Comparison of ENCODE assay signal across 22 cellular contexts in the genomic region with DNA sequence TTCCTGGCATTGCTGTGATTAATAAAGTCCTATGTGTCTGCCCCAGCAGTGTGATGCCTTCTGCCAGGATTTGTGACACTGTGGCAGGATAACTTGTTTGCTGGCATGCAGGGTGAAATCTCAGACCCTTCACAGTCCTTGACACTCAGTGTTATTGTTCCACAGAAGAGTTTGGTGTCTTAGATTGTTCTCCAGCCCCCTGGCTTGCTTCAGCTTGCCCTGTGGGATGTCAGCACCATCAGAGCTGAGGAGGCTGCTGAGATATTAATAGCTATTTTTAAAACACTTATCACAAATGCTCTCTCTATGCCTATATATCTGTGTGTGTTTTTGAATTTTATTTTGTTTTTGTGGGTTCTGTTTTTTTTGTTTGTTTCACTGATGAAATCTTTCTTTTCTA.
DNase-seq lines count a peak whose midpoint lies in the region; ATAC-seq and TF ChIP-seq lines count a peak whose summit lies in the region.
"Had no signal": no experiment of that assay in that cellular context is flagged by ENCODE, and none has a peak within 500 bp of the region (broad histone marks: within the 10 kb centered on the region; RNA-seq: fewer than 3 reads in every experiment).

No MANE protein-coding gene starts in this region.

- H3K4me3 ChIP-seq in SJSA1, result no peak overlapping the region
- H3K4me3 ChIP-seq in heart left ventricle, result no peak overlapping the region
- H3K4me3 ChIP-seq in smooth muscle cell, result no peak overlapping the region
- H3K4me3 ChIP-seq: lung, PC-9, upper lobe of left lung had no signal

- no peak for ATAC-seq in activated T-cell treated with anti-CD3 and anti-CD28 coated beads, Interleukin-2, amount 50 U/mL, for 72 hours (replicated peaks in 1 of 2)
- ATAC-seq in heart left ventricle, result peak; percentile 49 to 91 (median 76)
- ATAC-seq: naive thymus-derived CD4-positive, alpha-beta T cell had no signal

- no peak for DNase-seq in activated T-cell treated with anti-CD3 and anti-CD28 coated beads, Interleukin-2, amount 50 U/mL, for 72 hours
- no peak for DNase-seq in activated T-cell treated with anti-CD3 and anti-CD28 coated beads, Interleukin-2, amount 50 U/mL, for 48 hours
- no peak for DNase-seq in SJSA1 (ENCODE audit: low read depth in 1 of 2, low spot score in 2 of 2)
- DNase-seq in heart left ventricle, result peak in 1 of 5 donors; percentile 41
- DNase-seq in smooth muscle cell (lab: John Stamatoyannopoulos, UW; ENCODE audit: unreplicated experiment), result no peak
- DNase-seq in NCI-H510A (lab: John Stamatoyannopoulos, UW), result no peak
- no peak for DNase-seq in posterior cingulate gyrus
- no peak for DNase-seq in stimulated activated naive CD4-positive, alpha-beta T cell treated with Interleukin-2 at 50 U/mL for 16 hours (lab: John Stamatoyannopoulos, UW)
- DNase-seq: ACHN; activated CD4-positive, alpha-beta T cell treated with anti-CD3 and anti-CD28 coated beads, Interleukin-2, amount 10 ng/mL, durations not matched to agents 7 days and 5 days; activated naive CD8-positive, alpha-beta T cell treated with anti-CD3 and anti-CD28 coated beads, Interleukin-2, amount 10 ng/mL, durations not matched to agents 7 days and 5 days; DMS153; effector CD4-positive, alpha-beta T cell; immature natural killer cell; Kasumi-1; naive thymus-derived CD4-positive, alpha-beta T cell; NCI-H2171; NCI-H774; PC-9; stimulated activated naive CD4-positive, alpha-beta T cell; upper lobe of left lung had no signal

- H3F3A ChIP-seq in smooth muscle cell (ENCODE audit: low read depth), result peaks cover 49% of the 10 kb centered on the region

- H3K27me3 ChIP-seq in SJSA1 (replicated peaks) (no peaks in the 10 kb centered on the region), heart left ventricle (no peaks in the 10 kb centered on the region), smooth muscle cell (ENCODE audit: low read depth) (no peaks in the 10 kb centered on the region)
- H3K27me3 ChIP-seq: upper lobe of left lung had no signal

- H3K27me3 Mint-ChIP-seq in activated T-cell treated with anti-CD3 and anti-CD28 coated beads, Interleukin-2, amount 50 U/mL, for 72 hours (ENCODE audit: low read depth), result no peaks in the 10 kb centered on the region
- H3K27me3 Mint-ChIP-seq: activated CD4-positive, alpha-beta T cell treated with anti-CD3 and anti-CD28 coated beads, Interleukin-2, amount 10 ng/mL, durations not matched to agents 7 days and 5 days; activated naive CD8-positive, alpha-beta T cell treated with anti-CD3 and anti-CD28 coated beads, Interleukin-2, amount 10 ng/mL, durations not matched to agents 7 days and 5 days; naive thymus-derived CD4-positive, alpha-beta T cell had no signal

- H3K9me3 ChIP-seq in SJSA1 (replicated peaks) (no peaks in the 10 kb centered on the region), heart left ventricle (peaks cover 0 to 9% (median 0%) of the 10 kb centered on the region in 12 donors), smooth muscle cell (replicated peaks; ENCODE audit: low read depth) (no peaks in the 10 kb centered on the region)
- H3K9me3 ChIP-seq: upper lobe of left lung had no signal

- no peak overlapping the region for H2AFZ ChIP-seq in smooth muscle cell (ENCODE audit: low read depth)
- H2AFZ ChIP-seq: PC-9 had no signal

- H3K27ac ChIP-seq in SJSA1 (peak overlapping the region; percentile 82), heart left ventricle (peak overlapping the region in 4 of 12 donors; percentile 5 to 39 (median 20)), smooth muscle cell (ENCODE audit: low read depth) (peak overlapping the region; percentile 97)
- H3K27ac ChIP-seq: PC-9, upper lobe of left lung had no signal

- H3K4me1 ChIP-seq in SJSA1 (replicated peaks), result peaks cover 79% of the 10 kb centered on the region
- peaks cover 0 to 36% (median 0%) of the 10 kb centered on the region in 12 donors for H3K4me1 ChIP-seq in heart left ventricle
- peaks cover 53% of the 10 kb centered on the region for H3K4me1 ChIP-seq in smooth muscle cell (ENCODE audit: low read depth)
- H3K4me1 ChIP-seq: upper lobe of left lung had no signal

- no peaks in the 10 kb centered on the region for H3K36me3 ChIP-seq in SJSA1
- H3K36me3 ChIP-seq in heart left ventricle, result no peaks in the 10 kb centered on the region
- no peaks in the 10 kb centered on the region for H3K36me3 ChIP-seq in smooth muscle cell (ENCODE audit: low read depth)
- H3K36me3 ChIP-seq: upper lobe of left lung had no signal

- peaks cover 26% of the 10 kb centered on the region for H4K20me1 ChIP-seq in smooth muscle cell (ENCODE audit: low read depth)

- peaks cover 59% of the 10 kb centered on the region for H3K79me2 ChIP-seq in smooth muscle cell (ENCODE audit: low read depth)

- intact Hi-C loops in heart left ventricle (cut with DNase I) (no loop called here), posterior cingulate gyrus (cut with DNase I) (no loop called here)

- peaks cover 0 to 4% of the 10 kb centered on the region in 2 donors for H3K36me3 Mint-ChIP-seq in activated T-cell treated with anti-CD3 and anti-CD28 coated beads, Interleukin-2, amount 50 U/mL, for 72 hours (ENCODE audit: insufficient read depth in 2 of 2)
- H3K36me3 Mint-ChIP-seq: immature natural killer cell had no signal

- peaks cover 80% of the 10 kb centered on the region for H3K4me1 Mint-ChIP-seq in activated T-cell treated with anti-CD3 and anti-CD28 coated beads, Interleukin-2, amount 50 U/mL, for 72 hours (ENCODE audit: low read depth)

- H3K4me2 ChIP-seq in smooth muscle cell, result peak overlapping the region; percentile 73
- H3K4me2 ChIP-seq: PC-9 had no signal

- H3K9ac ChIP-seq in smooth muscle cell (ENCODE audit: low read depth), result peak overlapping the region; percentile 61

- H3K4me3 Mint-ChIP-seq in activated T-cell treated with anti-CD3 and anti-CD28 coated beads, Interleukin-2, amount 50 U/mL, for 72 hours, result peak overlapping the region; percentile 1 to 47
- H3K4me3 Mint-ChIP-seq: activated CD4-positive, alpha-beta T cell treated with anti-CD3 and anti-CD28 coated beads, Interleukin-2, amount 10 ng/mL, durations not matched to agents 7 days and 5 days; activated naive CD8-positive, alpha-beta T cell treated with anti-CD3 and anti-CD28 coated beads, Interleukin-2, amount 10 ng/mL, durations not matched to agents 7 days and 5 days; immature natural killer cell had no signal

- no peaks in the 10 kb centered on the region for H3K9me3 Mint-ChIP-seq in activated T-cell treated with anti-CD3 and anti-CD28 coated beads, Interleukin-2, amount 50 U/mL, for 72 hours
- H3K9me3 Mint-ChIP-seq: immature natural killer cell had no signal

- peak overlapping the region; percentile 72 for H3K27ac Mint-ChIP-seq in activated T-cell treated with anti-CD3 and anti-CD28 coated beads, Interleukin-2, amount 50 U/mL, for 72 hours
- H3K27ac Mint-ChIP-seq: activated CD4-positive, alpha-beta T cell treated with anti-CD3 and anti-CD28 coated beads, Interleukin-2, amount 10 ng/mL, durations not matched to agents 7 days and 5 days; activated naive CD8-positive, alpha-beta T cell treated with anti-CD3 and anti-CD28 coated beads, Interleukin-2, amount 10 ng/mL, durations not matched to agents 7 days and 5 days had no signal

- no peak for TF ChIP-seq POLR2A in heart left ventricle (IDR thresholded peaks at IDR 0.05)

- TF ChIP-seq CTCF in heart left ventricle (IDR thresholded peaks at IDR 0.05), result no peak
- TF ChIP-seq CTCF in smooth muscle cell (IDR thresholded peaks at IDR 0.05; ENCODE audit: borderline replicate concordance, insufficient read depth, poor library complexity, severe bottlenecking), result no peak

Comparison
In these comparisons a context has a peak if more than half of its experiments do, and no peak if none do; other contexts are left out.
1. ATAC-seq: peak in heart left ventricle (4 of 4); none in activated T-cell treated with anti-CD3 and anti-CD28 coated beads, Interleukin-2, amount 50 U/mL, for 72 hours (0 of 2).